19 cellular contexts compared by ENCODE assay signal in genomic region chr16:63442246-63442645, GRCh38.
A peak's percentile ranks its signal among the peaks of the same experiment; 100 is the strongest.
DNase-seq lines count a peak whose midpoint lies in the region; ATAC-seq and TF ChIP-seq lines count a peak whose summit lies in the region.
"Had no signal": no experiment of that assay in that cellular context is flagged by ENCODE, and none has a peak within 500 bp of the region (broad histone marks: within the 10 kb centered on the region; RNA-seq: fewer than 3 reads in every experiment).

No MANE protein-coding gene starts in this region.

- no peak for TF ChIP-seq CTCF in testis (IDR thresholded peaks at IDR 0.05)

- H3K4me3 ChIP-seq in testis = no peak overlapping the region
- H3K4me3 ChIP-seq: Peyer's patch had no signal

- ATAC-seq in left ventricle myocardium superior = peak; percentile 93
- no peak for ATAC-seq in GM18873 (IDR thresholded peaks at IDR 0.05; ENCODE audit: low FRiP score, unreplicated experiment)
- ATAC-seq: T-helper 17 cell had no signal

- H3K9me3 ChIP-seq in testis = no peaks in the 10 kb centered on the region
- H3K9me3 ChIP-seq: Peyer's patch had no signal

- intact Hi-C loops in left ventricle myocardium superior (cut with micrococcal nuclease) (no loop called here), testis (cut with DNase I; ENCODE audit: low total_unique reads) (no loop called here)

- DNase-seq in A172 (ENCODE audit: low spot score) = peak; percentile 36
- DNase-seq in NCI-H146 treated with DMSO at 0.1 percent for 48 hours (lab: John Stamatoyannopoulos, UW; ENCODE audit: unreplicated experiment) = peak; percentile 51
- DNase-seq in NCI-H774 (lab: John Stamatoyannopoulos, UW) = peak; percentile 23
- DNase-seq in left ventricle myocardium superior = no peak
- no peak for DNase-seq in substantia nigra (lab: John Stamatoyannopoulos, UW)
- no peak for DNase-seq in testis
- DNase-seq: CD4-positive, CD25-positive, alpha-beta regulatory T cell; EL; GF-D8; Karpas-422; MV-4-11; NCI-H1417; NCI-H187 treated with DMSO at 0.1 percent for 48 hours; NCI-H226; NCI-H524 treated with DMSO at 0.1 percent for 48 hours; Peyer's patch; SW 1271; T-helper 17 cell had no signal

- no peaks in the 10 kb centered on the region for H3K27me3 ChIP-seq in testis
- H3K27me3 ChIP-seq: Peyer's patch had no signal

- no peaks in the 10 kb centered on the region for H3K4me1 ChIP-seq in testis
- H3K4me1 ChIP-seq: Peyer's patch had no signal

- H3K27ac ChIP-seq in substantia nigra (ENCODE audit: low read depth, low read length, poor library complexity, severe bottlenecking) = no peak overlapping the region
- no peak overlapping the region for H3K27ac ChIP-seq in testis
- H3K27ac ChIP-seq: Peyer's patch had no signal

- no peaks in the 10 kb centered on the region for H3K36me3 ChIP-seq in testis (ENCODE audit: low read depth, missing control alignments)
- H3K36me3 ChIP-seq: Peyer's patch had no signal

- WGBS in testis, 2 donors = 78 to 85% methylated on average over 5 of the region's 5 CpGs

- TF ChIP-seq POLR2A in testis (IDR thresholded peaks at IDR 0.05) = no peak

Comparison
In these comparisons a context has a peak if more than half of its experiments do, and no peak if none do; other contexts are left out.
1. DNase-seq: peak in A172 (single experiment), NCI-H146 treated with DMSO at 0.1 percent for 48 hours (single experiment) and NCI-H774 (single experiment); none in left ventricle myocardium superior (single experiment), substantia nigra (0 of 49) and testis (single experiment).